Comparison of ENCODE assay signal across 35 cellular contexts in genomic region chr20:44784688-44785087, GRCh38. TPM values are rescaled to one million over a fixed set of nuclear protein-coding genes. Genes with fewer than 3 reads are reported as not detected.
"Had no signal": no experiment of that assay in that cellular context is flagged by ENCODE, and none has a peak within 500 bp of the region (broad histone marks: within the 10 kb centered on the region; RNA-seq: fewer than 3 reads in every experiment).

No MANE protein-coding gene starts in this region.

- H3K36me3 Mint-ChIP-seq: activated CD8-positive, alpha-beta memory T cell treated with anti-CD3 and anti-CD28 coated beads, Interleukin-2, amount 10 ng/mL, durations not matched to agents 7 days and 5 days; activated naive CD4-positive, alpha-beta T cell treated with anti-CD3 and anti-CD28 coated beads, Interleukin-2, amount 10 ng/mL, durations not matched to agents 7 days and 5 days; activated naive CD8-positive, alpha-beta T cell; T-cell had no signal

- DNase-seq: activated CD4-positive, alpha-beta memory T cell treated with anti-CD3 and anti-CD28 coated beads, Interleukin-2, amount 10 ng/mL, durations not matched to agents 7 days and 5 days; activated CD4-positive, alpha-beta T cell treated with anti-CD3 and anti-CD28 coated beads for 1 hour; activated CD4-positive, alpha-beta T cell treated with anti-CD3 and anti-CD28 coated beads for 48 hours; activated CD4-positive, CD25-positive, alpha-beta regulatory T cell; activated CD8-positive, alpha-beta memory T cell treated with anti-CD3 and anti-CD28 coated beads for 24 hours; activated CD8-positive, alpha-beta memory T cell treated with anti-CD3 and anti-CD28 coated beads, Interleukin-2, amount 10 ng/mL, durations not matched to agents 7 days and 5 days; activated CD8-positive, alpha-beta memory T cell treated with anti-CD3 and anti-CD28 coated beads, Interleukin-2, amount 50 U/mL, for 48 hours; activated effector memory CD4-positive, alpha-beta T cell treated with Interleukin-2 at 50 U/mL for 16 hours; activated naive CD4-positive, alpha-beta T cell treated with anti-CD3 and anti-CD28 coated beads, Interleukin-2, amount 10 ng/mL, durations not matched to agents 7 days and 5 days; activated T-cell treated with anti-CD3 and anti-CD28 coated beads, Interleukin-2, amount 50 U/mL, for 48 hours; amniotic stem cell; aorta; brain microvascular endothelial cell; central memory CD4-positive, alpha-beta T cell; Kasumi-1; MG63; NCI-H1048; NCI-H1105 treated with DMSO at 0.1 percent for 48 hours; NCI-H1436; NCI-H1694; NCI-H1930; NCI-H2081 treated with DMSO at 0.1 percent for 48 hours; NCI-H226; NCI-H446 treated with DMSO at 0.1 percent for 48 hours; NCI-H524 treated with DMSO at 0.1 percent for 48 hours; PC-3; Peyer's patch; RPMI8226; SIG-M5; T-cell; T-helper 2 cell; T-helper 9 cell had no signal

- H3K27ac ChIP-seq: brain microvascular endothelial cell, Peyer's patch, VCaP had no signal

- H3K9me3 Mint-ChIP-seq: activated CD4-positive, alpha-beta memory T cell treated with anti-CD3 and anti-CD28 coated beads, Interleukin-2, amount 10 ng/mL, durations not matched to agents 7 days and 5 days; activated naive CD4-positive, alpha-beta T cell treated with anti-CD3 and anti-CD28 coated beads, Interleukin-2, amount 10 ng/mL, durations not matched to agents 7 days and 5 days had no signal

- H3K27me3 ChIP-seq: brain microvascular endothelial cell, Peyer's patch had no signal

- H3K4me3 Mint-ChIP-seq: activated CD4-positive, alpha-beta memory T cell treated with anti-CD3 and anti-CD28 coated beads, Interleukin-2, amount 10 ng/mL, durations not matched to agents 7 days and 5 days; activated CD8-positive, alpha-beta memory T cell treated with anti-CD3 and anti-CD28 coated beads, Interleukin-2, amount 10 ng/mL, durations not matched to agents 7 days and 5 days; activated naive CD4-positive, alpha-beta T cell treated with anti-CD3 and anti-CD28 coated beads, Interleukin-2, amount 10 ng/mL, durations not matched to agents 7 days and 5 days; activated naive CD8-positive, alpha-beta T cell; T-cell had no signal

- ATAC-seq: activated CD8-positive, alpha-beta memory T cell treated with anti-CD3 and anti-CD28 coated beads, Interleukin-2, amount 10 ng/mL, durations not matched to agents 7 days and 5 days; PC-3; SK-N-SH treated with all-trans-retinoic acid at 6 μM for 48 hours; T-cell had no signal

- H3K4me1 ChIP-seq: Peyer's patch had no signal

- H3K9me3 ChIP-seq: MG63, Peyer's patch had no signal

- H3K36me3 ChIP-seq: brain microvascular endothelial cell, MG63, Peyer's patch had no signal

- H3K27ac Mint-ChIP-seq: activated CD4-positive, alpha-beta memory T cell treated with anti-CD3 and anti-CD28 coated beads, Interleukin-2, amount 10 ng/mL, durations not matched to agents 7 days and 5 days; activated CD8-positive, alpha-beta memory T cell treated with anti-CD3 and anti-CD28 coated beads, Interleukin-2, amount 10 ng/mL, durations not matched to agents 7 days and 5 days; activated naive CD4-positive, alpha-beta T cell treated with anti-CD3 and anti-CD28 coated beads, Interleukin-2, amount 10 ng/mL, durations not matched to agents 7 days and 5 days; activated naive CD8-positive, alpha-beta T cell; T-cell had no signal

- H3K4me3 ChIP-seq: MG63, Peyer's patch had no signal

- H3K4me1 Mint-ChIP-seq: activated CD4-positive, alpha-beta memory T cell treated with anti-CD3 and anti-CD28 coated beads, Interleukin-2, amount 10 ng/mL, durations not matched to agents 7 days and 5 days; activated CD8-positive, alpha-beta memory T cell treated with anti-CD3 and anti-CD28 coated beads, Interleukin-2, amount 10 ng/mL, durations not matched to agents 7 days and 5 days; activated naive CD4-positive, alpha-beta T cell treated with anti-CD3 and anti-CD28 coated beads, Interleukin-2, amount 10 ng/mL, durations not matched to agents 7 days and 5 days; T-cell had no signal

RNA-seq across cellular contexts. Expression of gene RIMS4, which starts 25.7 kb away (rescaled TPM):
- total RNA-seq: activated CD4-positive, alpha-beta memory T cell treated with anti-CD3 and anti-CD28 coated beads, Interleukin-2, amount 10 ng/mL, durations not matched to agents 7 days and 5 days; activated CD8-positive, alpha-beta memory T cell treated with anti-CD3 and anti-CD28 coated beads, Interleukin-2, amount 10 ng/mL, durations not matched to agents 7 days and 5 days had no signal

RNA-seq across cellular contexts. Expression of gene KCNK15, which starts 39.0 kb away (rescaled TPM):
- total RNA-seq: activated CD4-positive, alpha-beta memory T cell treated with anti-CD3 and anti-CD28 coated beads, Interleukin-2, amount 10 ng/mL, durations not matched to agents 7 days and 5 days; activated CD8-positive, alpha-beta memory T cell treated with anti-CD3 and anti-CD28 coated beads, Interleukin-2, amount 10 ng/mL, durations not matched to agents 7 days and 5 days had no signal
